Comparison of ENCODE assay signal across 13 cellular contexts in the genomic region with DNA sequence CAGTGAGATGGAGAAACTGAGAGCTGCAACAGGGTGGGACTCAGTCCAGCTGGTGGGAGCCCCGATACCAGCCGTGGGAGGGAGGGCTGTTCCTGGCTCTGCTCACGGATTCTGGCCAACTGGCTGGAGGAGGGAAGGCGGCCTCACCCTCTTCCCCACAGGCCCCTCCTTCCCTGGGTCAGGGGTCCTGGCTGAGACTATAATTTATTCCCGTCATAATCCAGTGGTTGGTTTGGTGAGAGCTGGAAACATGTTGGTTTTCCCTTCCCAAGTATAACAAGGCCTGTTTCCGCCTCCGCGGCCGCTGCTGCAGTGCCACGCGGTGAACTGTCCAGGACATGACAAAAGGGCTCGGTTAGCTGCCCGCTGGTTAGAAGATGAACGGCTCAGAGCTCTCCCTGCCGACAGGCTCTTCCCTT. TPM values are rescaled to one million over a fixed set of nuclear protein-coding genes. Genes with fewer than 3 reads are reported as not detected.
DNase-seq lines count a peak whose midpoint lies in the region; ATAC-seq, FAIRE-seq and TF ChIP-seq lines count a peak whose summit lies in the region.
"Had no signal": no experiment of that assay in that cellular context is flagged by ENCODE, and none has a peak within 500 bp of the region (broad histone marks: within the 10 kb centered on the region; RNA-seq: fewer than 3 reads in every experiment).

No MANE protein-coding gene starts in this region.

- peaks cover 15 to 38% of the 10 kb centered on the region in 2 experiments; a peak in 4 of 5 replicates for H3K36me3 ChIP-seq in HepG2 (replicated peaks in 1 of 2; ENCODE audit: control insufficient read depth in 1 of 2, insufficient read depth in 2 of 2, low read length in 2 of 2)

- H3K79me2 ChIP-seq in HepG2 (ENCODE audit: insufficient read depth, low read length), result peaks cover 73% of the 10 kb centered on the region

- BruUV-seq in HepG2 (replicated peaks; lab: Mats Ljungman, UMichigan), result no TSS peak

- FAIRE-seq in HepG2 (lab: Jason Lieb, UNC), result no peak

- TF ChIP-seq EP300 in HepG2 (IDR thresholded peaks at IDR 0.05; ENCODE audit: low read depth in 2 of 2, low read length in 2 of 2) (no peak), HepG2 (CRISPR knock-in tag; IDR thresholded peaks at IDR 0.05; ENCODE audit: borderline replicate concordance) (no peak)

- H3K4me3 ChIP-seq in HepG2 (replicated peaks in 1 of 3; ENCODE audit: insufficient read depth in 1 of 3, low read depth in 2 of 3, low read length in 3 of 3), result no peak overlapping the region
- H3K4me3 ChIP-seq: GM23338 had no signal

- POLR2A ChIA-PET in HepG2 (lab: Yijun Ruan, JAX), result interaction anchor here (1.0 kb wide), 1 partner anchor 109 kb away, joined by 4 read pairs; a partner anchor contains a TSS

- H3K4me2 ChIP-seq in HepG2 (ENCODE audit: low read depth, low read length), result no peak overlapping the region
- H3K4me2 ChIP-seq: GM23338 had no signal

- 95% methylated on average over 10 of the region's 15 CpGs for WGBS in HepG2 (ENCODE audit: low lambda C conversion rate)

- ATAC-seq in HepG2 (no peak), HG02623 (IDR thresholded peaks at IDR 0.05; ENCODE audit: unreplicated experiment) (no peak)
- ATAC-seq: GM23338 had no signal

- H3K27me3 ChIP-seq in HepG2 (ENCODE audit: control insufficient read depth in 1 of 2, insufficient read depth in 2 of 2, low read length in 2 of 2), result no peaks in the 10 kb centered on the region

- peaks cover 83% of the 10 kb centered on the region for H3K4me1 ChIP-seq in HepG2 (ENCODE audit: insufficient read depth, low read length)

- H4K20me1 ChIP-seq in HepG2 (ENCODE audit: insufficient read depth, low read length), result peaks cover 17% of the 10 kb centered on the region

- in situ Hi-C loops in HepG2 (cut with HindIII; ENCODE audit: extremely low pct_ligation_motif_present, low pct_unique_long_range_greater_than_20kb), result no loop called here

- CTCF ChIA-PET in HepG2 (lab: Yijun Ruan, JAX; ENCODE audit: low intra/inter-chr PET ratio, low total read pairs), result no interaction called here

- H3K9me3 ChIP-seq in HepG2 (ENCODE audit: low read length), result no peaks in the 10 kb centered on the region

- no peak overlapping the region for H3K9ac ChIP-seq in HepG2 (ENCODE audit: insufficient read depth, low read depth, low read length)

- H3K27ac ChIP-seq in caudate nucleus (ENCODE audit: low read depth, low read length) (peak overlapping the region; percentile 95), HepG2 (ENCODE audit: extremely low read length, insufficient read depth, low read length) (peak overlapping the region; percentile 62)

- H2AFZ ChIP-seq in HepG2 (ENCODE audit: low read length), result no peak overlapping the region
- H2AFZ ChIP-seq: GM23338 had no signal

- TF ChIP-seq RAD21 in HepG2 (CRISPR knock-in tag; IDR thresholded peaks at IDR 0.05), result no peak

- intact Hi-C loops in HepG2 (cut with micrococcal nuclease; ENCODE audit: unreplicated experiment), result no loop called here

- peak; percentile 81 for DNase-seq in Ammon's horn (ENCODE audit: low spot score)
- DNase-seq in caudate nucleus (lab: John Stamatoyannopoulos, UW), result peak in 41 of 61 donors; percentile 13 to 82 (median 41)
- no peak for DNase-seq in HepG2 (ENCODE audit: low spot score)
- peak; percentile 65 for DNase-seq in retina
- DNase-seq in activated T-cell treated with anti-CD3 and anti-CD28 coated beads, Interleukin-2, amount 50 U/mL, for 1 hour, result no peak
- no peak for DNase-seq in OCI-M1 (lab: John Stamatoyannopoulos, UW)
- DNase-seq in HUDEP-2 (lab: John Stamatoyannopoulos, UW; ENCODE audit: unreplicated experiment in 76 of 76), result no peak
- DNase-seq: activated T-cell treated with anti-CD3 and anti-CD28 coated beads for 4 hours, NCI-H2107, T1000 had no signal

- no peak for TF ChIP-seq CTCF in HepG2 (CRISPR knock-in tag; IDR thresholded peaks at IDR 0.05)

- TF ChIP-seq POLR2A in HepG2 (IDR thresholded peaks at IDR 0.05; ENCODE audit: insufficient read depth in 1 of 2, low read depth in 2 of 2, low read length in 2 of 2), result no peak

TF ChIP-seq in HepG2, 621 proteins besides CTCF, POLR2A, EP300 and RAD21 (continues in another document):
- TF ChIP-seq ZBTB38 (CRISPR knock-in tag; IDR thresholded peaks at IDR 0.05) (peak; percentile 83), ZNF441 (CRISPR knock-in tag; IDR thresholded peaks at IDR 0.05; ENCODE audit: borderline replicate concordance) (no peak), CENPX (CRISPR knock-in tag; IDR thresholded peaks at IDR 0.05) (no peak), ZNF10 (CRISPR knock-in tag; IDR thresholded peaks at IDR 0.05; ENCODE audit: borderline replicate concordance, low read depth) (no peak), SRSF4 (IDR thresholded peaks at IDR 0.05; ENCODE audit: low read depth, low read length, poor library complexity, severe bottlenecking) (no peak), ZEB1 (IDR thresholded peaks at IDR 0.05; ENCODE audit: insufficient replicate concordance, low read depth) (no peak), GLI4 (CRISPR knock-in tag; IDR thresholded peaks at IDR 0.05; ENCODE audit: borderline replicate concordance) (no peak), TEAD2 (CRISPR knock-in tag; IDR thresholded peaks at IDR 0.05) (no peak), ZNF383 (CRISPR knock-in tag; IDR thresholded peaks at IDR 0.05; ENCODE audit: borderline replicate concordance) (no peak)
- TF ChIP-seq, protein P1, sequence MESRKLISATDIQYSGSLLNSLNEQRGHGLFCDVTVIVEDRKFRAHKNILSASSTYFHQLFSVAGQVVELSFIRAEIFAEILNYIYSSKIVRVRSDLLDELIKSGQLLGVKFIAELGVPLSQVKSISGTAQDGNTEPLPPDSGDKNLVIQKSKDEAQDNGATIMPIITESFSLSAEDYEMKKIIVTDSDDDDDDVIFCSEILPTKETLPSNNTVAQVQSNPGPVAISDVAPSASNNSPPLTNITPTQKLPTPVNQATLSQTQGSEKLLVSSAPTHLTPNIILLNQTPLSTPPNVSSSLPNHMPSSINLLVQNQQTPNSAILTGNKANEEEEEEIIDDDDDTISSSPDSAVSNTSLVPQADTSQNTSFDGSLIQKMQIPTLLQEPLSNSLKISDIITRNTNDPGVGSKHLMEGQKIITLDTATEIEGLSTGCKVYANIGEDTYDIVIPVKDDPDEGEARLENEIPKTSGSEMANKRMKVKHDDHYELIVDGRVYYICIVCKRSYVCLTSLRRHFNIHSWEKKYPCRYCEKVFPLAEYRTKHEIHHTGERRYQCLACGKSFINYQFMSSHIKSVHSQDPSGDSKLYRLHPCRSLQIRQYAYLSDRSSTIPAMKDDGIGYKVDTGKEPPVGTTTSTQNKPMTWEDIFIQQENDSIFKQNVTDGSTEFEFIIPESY (CRISPR knock-in tag; IDR thresholded peaks at IDR 0.05), result peak; percentile 74; the same call in 1 of the 2 replicates
- TF ChIP-seq, protein P2, sequence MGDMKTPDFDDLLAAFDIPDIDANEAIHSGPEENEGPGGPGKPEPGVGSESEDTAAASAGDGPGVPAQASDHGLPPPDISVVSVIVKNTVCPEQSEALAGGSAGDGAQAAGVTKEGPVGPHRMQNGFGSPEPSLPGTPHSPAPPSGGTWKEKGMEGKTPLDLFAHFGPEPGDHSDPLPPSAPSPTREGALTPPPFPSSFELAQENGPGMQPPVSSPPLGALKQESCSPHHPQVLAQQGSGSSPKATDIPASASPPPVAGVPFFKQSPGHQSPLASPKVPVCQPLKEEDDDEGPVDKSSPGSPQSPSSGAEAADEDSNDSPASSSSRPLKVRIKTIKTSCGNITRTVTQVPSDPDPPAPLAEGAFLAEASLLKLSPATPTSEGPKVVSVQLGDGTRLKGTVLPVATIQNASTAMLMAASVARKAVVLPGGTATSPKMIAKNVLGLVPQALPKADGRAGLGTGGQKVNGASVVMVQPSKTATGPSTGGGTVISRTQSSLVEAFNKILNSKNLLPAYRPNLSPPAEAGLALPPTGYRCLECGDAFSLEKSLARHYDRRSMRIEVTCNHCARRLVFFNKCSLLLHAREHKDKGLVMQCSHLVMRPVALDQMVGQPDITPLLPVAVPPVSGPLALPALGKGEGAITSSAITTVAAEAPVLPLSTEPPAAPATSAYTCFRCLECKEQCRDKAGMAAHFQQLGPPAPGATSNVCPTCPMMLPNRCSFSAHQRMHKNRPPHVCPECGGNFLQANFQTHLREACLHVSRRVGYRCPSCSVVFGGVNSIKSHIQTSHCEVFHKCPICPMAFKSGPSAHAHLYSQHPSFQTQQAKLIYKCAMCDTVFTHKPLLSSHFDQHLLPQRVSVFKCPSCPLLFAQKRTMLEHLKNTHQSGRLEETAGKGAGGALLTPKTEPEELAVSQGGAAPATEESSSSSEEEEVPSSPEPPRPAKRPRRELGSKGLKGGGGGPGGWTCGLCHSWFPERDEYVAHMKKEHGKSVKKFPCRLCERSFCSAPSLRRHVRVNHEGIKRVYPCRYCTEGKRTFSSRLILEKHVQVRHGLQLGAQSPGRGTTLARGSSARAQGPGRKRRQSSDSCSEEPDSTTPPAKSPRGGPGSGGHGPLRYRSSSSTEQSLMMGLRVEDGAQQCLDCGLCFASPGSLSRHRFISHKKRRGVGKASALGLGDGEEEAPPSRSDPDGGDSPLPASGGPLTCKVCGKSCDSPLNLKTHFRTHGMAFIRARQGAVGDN (CRISPR knock-in tag; IDR thresholded peaks at IDR 0.05), result peak; percentile 36

RNA-seq across cellular contexts. Expression of a gene that starts 10.0 kb away (rescaled TPM):
- 47.3 and 55.9 TPM in 2 replicates for total RNA-seq in HepG2 (2016; rRNA removed; fragmentation: Illumina TruSeq; extraction: Trizol)
- total RNA-seq in HepG2 (2016; cell fraction: cytosol; rRNA removed; fragmentation: Illumina TruSeq; extraction: Trizol; ENCODE audit: low read depth), result 6.1 and 8.9 TPM in 2 replicates
- 38.1 and 54.3 TPM in 2 replicates for total RNA-seq in HepG2 (2016; cell fraction: insoluble cytoplasmic fraction; rRNA removed; fragmentation: Illumina TruSeq; extraction: Trizol)
- 30.4 and 36.7 TPM in 2 replicates for total RNA-seq in HepG2 (2016; cell fraction: membrane; rRNA removed; fragmentation: Illumina TruSeq; extraction: Trizol)
- total RNA-seq in HepG2 (2016; cell fraction: nucleus; rRNA removed; fragmentation: Illumina TruSeq; extraction: Trizol), result 76.8 and 90.3 TPM in 2 replicates
- polyA plus RNA-seq in HepG2 (2011; rRNA removed), result 167 and 213 TPM in 2 replicates
- polyA plus RNA-seq in HepG2 (2011; cell fraction: cytosol; rRNA removed), result 119 and 128 TPM in 2 replicates
- polyA plus RNA-seq in HepG2 (2011; cell fraction: nucleus; rRNA removed), result 229 and 238 TPM in 2 replicates
- polyA plus RNA-seq in HepG2 (2012), result 125 and 182 TPM in 2 replicates
- 5.7 and 6.0 TPM in 2 replicates for polyA plus RNA-seq in HepG2 (2016; cell fraction: cytosol; fragmentation: Illumina TruSeq; extraction: Trizol; ENCODE audit: low read depth)
- polyA plus RNA-seq in HepG2 (2016; cell fraction: insoluble cytoplasmic fraction; fragmentation: Illumina TruSeq; extraction: Trizol; ENCODE audit: low read depth), result 37.1 and 51.8 TPM in 2 replicates
- polyA plus RNA-seq in HepG2 (2016; cell fraction: membrane; fragmentation: Illumina TruSeq; extraction: Trizol; ENCODE audit: low read depth), result 13.5 and 17.9 TPM in 2 replicates
- polyA plus RNA-seq in HepG2 (2016; cell fraction: nucleus; fragmentation: Illumina TruSeq; extraction: Trizol; ENCODE audit: insufficient read depth, low read depth), result 139 and 140 TPM in 2 replicates
- 212 and 690 TPM in 2 replicates for polyA minus RNA-seq in HepG2 (2011; rRNA and poly(A)+ RNA removed; ENCODE audit: low replicate concordance)
- 137 and 178 TPM in 2 replicates for polyA minus RNA-seq in HepG2 (2011; cell fraction: cytosol; rRNA and poly(A)+ RNA removed)
- polyA minus RNA-seq in HepG2 (2011; cell fraction: nucleus; rRNA and poly(A)+ RNA removed), result 83.0 and 106 TPM in 2 replicates
- polyA plus RNA-seq: IgD-negative memory B cell had no signal

Comparison
In these comparisons a context has a peak if more than half of its experiments do, and no peak if none do; other contexts are left out.
1. DNase-seq: peak in Ammon's horn (single experiment), caudate nucleus (41 of 61) and retina (single experiment); none in HepG2 (single experiment), activated T-cell treated with anti-CD3 and anti-CD28 coated beads, Interleukin-2, amount 50 U/mL, for 1 hour (single experiment), OCI-M1 (single experiment) and HUDEP-2 (0 of 76).